8 cellular contexts compared by ENCODE assay signal in genomic region chr2:17877811-17878221, GRCh38.
DNase-seq lines count a peak whose midpoint lies in the region; ATAC-seq and TF ChIP-seq lines count a peak whose summit lies in the region.

No MANE protein-coding gene starts in this region.

- H3K27ac ChIP-seq in parathyroid adenoma, result peak overlapping the region; percentile 39

- ATAC-seq in GM18858 (IDR thresholded peaks at IDR 0.05; ENCODE audit: unreplicated experiment) (peak; percentile 12), HG03045 (IDR thresholded peaks at IDR 0.05; ENCODE audit: unreplicated experiment) (peak; percentile 16)

- H3K4me1 ChIP-seq in parathyroid adenoma, result no peaks in the 10 kb centered on the region

- H3K36me3 ChIP-seq in parathyroid adenoma (ENCODE audit: control insufficient read depth, insufficient read depth, low read length), result no peaks in the 10 kb centered on the region

- H3K9me3 ChIP-seq in parathyroid adenoma (ENCODE audit: control insufficient read depth, low read length), result no peaks in the 10 kb centered on the region

- H3K27me3 ChIP-seq in parathyroid adenoma (ENCODE audit: control insufficient read depth, insufficient read depth, low read length), result no peaks in the 10 kb centered on the region

- peak overlapping the region; percentile 76 for H3K4me2 ChIP-seq in parathyroid adenoma (ENCODE audit: low read length)

- DNase-seq in AG09309 (ENCODE audit: low read depth), result no peak
- DNase-seq in SKM-1 (lab: John Stamatoyannopoulos, UW; ENCODE audit: unreplicated experiment), result peak; percentile 69
- DNase-seq in fibroblast of peridontal ligament (ENCODE audit: extremely low read depth), result peak; percentile 19
- DNase-seq in SHP77 (lab: John Stamatoyannopoulos, UW), result no peak
- no peak for DNase-seq in stimulated activated CD4-positive, alpha-beta T cell treated with anti-CD3 and anti-CD28 coated beads, Interleukin-4, amount 100 ng/mL, for 1 hour

- TF ChIP-seq CTCF in AG09309 (IDR thresholded peaks at IDR 0.05; ENCODE audit: control insufficient read depth, insufficient read depth, low read depth, low read length, missing control alignments) (no peak), parathyroid adenoma (IDR thresholded peaks at IDR 0.05) (no peak)

- H2AFZ ChIP-seq in parathyroid adenoma, result peak overlapping the region; percentile 87

- H3K4me3 ChIP-seq in AG09309 (ENCODE audit: control insufficient read depth, low read depth, low read length) (peak overlapping the region; percentile 38), parathyroid adenoma (ENCODE audit: low read depth, low read length) (peak overlapping the region; percentile 57)

- H3K9ac ChIP-seq in parathyroid adenoma, result no peak overlapping the region

- no peaks in the 10 kb centered on the region for H3K79me2 ChIP-seq in parathyroid adenoma

Comparison
In these comparisons a context has a peak if more than half of its experiments do, and no peak if none do; other contexts are left out.
1. DNase-seq: peak in SKM-1 (single experiment) and fibroblast of peridontal ligament (single experiment); none in AG09309 (single experiment), SHP77 (0 of 2) and stimulated activated CD4-positive, alpha-beta T cell treated with anti-CD3 and anti-CD28 coated beads, Interleukin-4, amount 100 ng/mL, for 1 hour (single experiment).